In genomic region chr16:50802000-50802399, GRCh38 we compare ENCODE assay signal across 14 cellular contexts.
DNase-seq lines count a peak whose midpoint lies in the region; ATAC-seq and TF ChIP-seq lines count a peak whose summit lies in the region.
"Had no signal": no experiment of that assay in that cellular context is flagged by ENCODE, and none has a peak within 500 bp of the region (broad histone marks: within the 10 kb centered on the region; RNA-seq: fewer than 3 reads in every experiment).

No MANE protein-coding gene starts in this region.

- DNase-seq in natural killer cell (no peak), fibroblast of villous mesenchyme (ENCODE audit: low read depth) (peak; percentile 26), upper lobe of left lung (no peak), tibial artery (no peak)
- no peak for DNase-seq in natural killer cell treated with Interleukin-12 subunit alpha and Interleukin-12 subunit beta and Interleukin-15 and Interleukin-18, amount 100 ng/mL, for 72 hours (ENCODE audit: low spot score)
- no peak for DNase-seq in activated naive CD8-positive, alpha-beta T cell treated with anti-CD3 and anti-CD28 coated beads, Interleukin-2, amount 50 U/mL, for 24 hours
- no peak for DNase-seq in stimulated activated CD4-positive, alpha-beta T cell treated with anti-CD3 and anti-CD28 coated beads, Interleukin-12 subunit alpha, Interleukin-12 subunit beta, amount 100 ng/mL, for 4 hours
- DNase-seq: NCI-H345; SHP77; stimulated activated CD4-positive, alpha-beta T cell treated with anti-CD3 and anti-CD28 coated beads, Interleukin-1b, Interleukin-23, amount 100 ng/mL, for 48 hours had no signal

- no peaks in the 10 kb centered on the region for H3K9me3 Mint-ChIP-seq in natural killer cell
- H3K9me3 Mint-ChIP-seq in natural killer cell treated with Interleukin-12 subunit alpha and Interleukin-12 subunit beta and Interleukin-15 and Interleukin-18, amount 100 ng/mL, for 72 hours, result no peaks in the 10 kb centered on the region
- no peaks in the 10 kb centered on the region for H3K9me3 Mint-ChIP-seq in activated naive CD8-positive, alpha-beta T cell treated with anti-CD3 and anti-CD28 coated beads, Interleukin-2, amount 50 U/mL, for 24 hours
- H3K9me3 Mint-ChIP-seq: T-helper 1 cell treated with Interleukin-12 subunit alpha and Interleukin-12 subunit beta and Interleukin-4 antibody, amounts not matched to agents 30 μg/mL and 1 μg/mL, for 36 hours had no signal

- H3K36me3 Mint-ChIP-seq in natural killer cell, result peaks cover 4% of the 10 kb centered on the region
- H3K36me3 Mint-ChIP-seq in natural killer cell treated with Interleukin-12 subunit alpha and Interleukin-12 subunit beta and Interleukin-15 and Interleukin-18, amount 100 ng/mL, for 72 hours, result peaks cover 3% of the 10 kb centered on the region
- peaks cover 10% of the 10 kb centered on the region for H3K36me3 Mint-ChIP-seq in activated naive CD8-positive, alpha-beta T cell treated with anti-CD3 and anti-CD28 coated beads, Interleukin-2, amount 50 U/mL, for 24 hours (ENCODE audit: low read depth)

- no peaks in the 10 kb centered on the region for H3K9me3 ChIP-seq in upper lobe of left lung
- H3K9me3 ChIP-seq in tibial artery, result no peaks in the 10 kb centered on the region

- no peak for ATAC-seq in natural killer cell
- no peak for ATAC-seq in natural killer cell treated with Interleukin-12 subunit alpha and Interleukin-12 subunit beta and Interleukin-15 and Interleukin-18, amount 100 ng/mL, for 72 hours
- ATAC-seq in activated naive CD8-positive, alpha-beta T cell treated with anti-CD3 and anti-CD28 coated beads, Interleukin-2, amount 50 U/mL, for 24 hours, result no peak
- no peak for ATAC-seq in activated CD4-positive, CD25-positive, alpha-beta regulatory T cell treated with anti-CD3 and anti-CD28 coated beads, Interleukin-2, amount 50 U/mL, for 24 hours
- ATAC-seq in upper lobe of left lung (ENCODE audit: low FRiP score in 2 of 2), result no peak
- ATAC-seq: right cardiac atrium had no signal

- intact Hi-C loops in natural killer cell (cut with micrococcal nuclease), result loop anchor here (10.0 kb wide), 3 partner anchors 57 to 1397 kb away; partner anchors contain the start of genes CYLD and NKD1
- intact Hi-C loops in tibial artery (cut with DNase I; ENCODE audit: low total_unique reads), result no loop called here

- TF ChIP-seq CTCF in natural killer cell (IDR thresholded peaks at IDR 0.05) (no peak), fibroblast of villous mesenchyme (IDR thresholded peaks at IDR 0.05; ENCODE audit: insufficient read depth, low read depth, low read length) (no peak), upper lobe of left lung (IDR thresholded peaks at IDR 0.05) (no peak), tibial artery (IDR thresholded peaks at IDR 0.05) (no peak)

- no peak for TF ChIP-seq EP300 in upper lobe of left lung (IDR thresholded peaks at IDR 0.05)

- peaks cover 12 to 15% of the 10 kb centered on the region in 2 donors for H3K4me1 Mint-ChIP-seq in natural killer cell
- H3K4me1 Mint-ChIP-seq in natural killer cell treated with Interleukin-12 subunit alpha and Interleukin-12 subunit beta and Interleukin-15 and Interleukin-18, amount 100 ng/mL, for 72 hours (ENCODE audit: low read depth in 2 of 2), result peaks cover 9 to 16% of the 10 kb centered on the region in 2 donors
- peaks cover 7% of the 10 kb centered on the region for H3K4me1 Mint-ChIP-seq in activated naive CD8-positive, alpha-beta T cell treated with anti-CD3 and anti-CD28 coated beads, Interleukin-2, amount 50 U/mL, for 24 hours

- no peak overlapping the region for H3K27ac ChIP-seq in upper lobe of left lung
- no peak overlapping the region for H3K27ac ChIP-seq in tibial artery

- no peaks in the 10 kb centered on the region for H3K27me3 ChIP-seq in upper lobe of left lung
- no peaks in the 10 kb centered on the region for H3K27me3 ChIP-seq in tibial artery

- peaks cover 3 to 12% (median 9%) of the 10 kb centered on the region in 4 donors for H3K4me1 ChIP-seq in upper lobe of left lung
- H3K4me1 ChIP-seq in tibial artery, result peaks cover 0 to 7% (median 2%) of the 10 kb centered on the region in 4 donors

- 90 to 95% methylated on average over 6 of the region's 6 CpGs for WGBS in upper lobe of left lung, 2 donors

- H3K4me3 ChIP-seq in fibroblast of villous mesenchyme (ENCODE audit: low read depth, low read length) (no peak overlapping the region), upper lobe of left lung (no peak overlapping the region), tibial artery (no peak overlapping the region)

- no peaks in the 10 kb centered on the region for H3K27me3 Mint-ChIP-seq in natural killer cell (ENCODE audit: low read depth in 2 of 2)
- H3K27me3 Mint-ChIP-seq in natural killer cell treated with Interleukin-12 subunit alpha and Interleukin-12 subunit beta and Interleukin-15 and Interleukin-18, amount 100 ng/mL, for 72 hours, result no peaks in the 10 kb centered on the region
- H3K27me3 Mint-ChIP-seq in activated naive CD8-positive, alpha-beta T cell treated with anti-CD3 and anti-CD28 coated beads, Interleukin-2, amount 50 U/mL, for 24 hours, result no peaks in the 10 kb centered on the region
- H3K27me3 Mint-ChIP-seq: memory B cell had no signal

- H3K36me3 ChIP-seq in upper lobe of left lung (peaks cover 0 to 28% (median 4%) of the 10 kb centered on the region in 4 donors), tibial artery (peaks cover 7 to 24% (median 17%) of the 10 kb centered on the region in 3 donors)

- H3K27ac Mint-ChIP-seq in natural killer cell, result peak overlapping the region; percentile 6 to 14
- no peak overlapping the region for H3K27ac Mint-ChIP-seq in natural killer cell treated with Interleukin-12 subunit alpha and Interleukin-12 subunit beta and Interleukin-15 and Interleukin-18, amount 100 ng/mL, for 72 hours
- peak overlapping the region; percentile 48 for H3K27ac Mint-ChIP-seq in activated naive CD8-positive, alpha-beta T cell treated with anti-CD3 and anti-CD28 coated beads, Interleukin-2, amount 50 U/mL, for 24 hours
- H3K27ac Mint-ChIP-seq: memory B cell; T-helper 1 cell treated with Interleukin-12 subunit alpha and Interleukin-12 subunit beta and Interleukin-4 antibody, amounts not matched to agents 30 μg/mL and 1 μg/mL, for 36 hours had no signal

- H3K4me3 Mint-ChIP-seq in natural killer cell, result no peak overlapping the region
- no peak overlapping the region for H3K4me3 Mint-ChIP-seq in natural killer cell treated with Interleukin-12 subunit alpha and Interleukin-12 subunit beta and Interleukin-15 and Interleukin-18, amount 100 ng/mL, for 72 hours
- H3K4me3 Mint-ChIP-seq in activated naive CD8-positive, alpha-beta T cell treated with anti-CD3 and anti-CD28 coated beads, Interleukin-2, amount 50 U/mL, for 24 hours, result no peak overlapping the region
- H3K4me3 Mint-ChIP-seq: memory B cell; T-helper 1 cell treated with Interleukin-12 subunit alpha and Interleukin-12 subunit beta and Interleukin-4 antibody, amounts not matched to agents 30 μg/mL and 1 μg/mL, for 36 hours had no signal

- no peak for TF ChIP-seq POLR2A in upper lobe of left lung (IDR thresholded peaks at IDR 0.05)

Comparison
In these comparisons a context has a peak if more than half of its experiments do, and no peak if none do; other contexts are left out.
1. H3K27ac Mint-ChIP-seq: peak in natural killer cell (2 of 2) and activated naive CD8-positive, alpha-beta T cell treated with anti-CD3 and anti-CD28 coated beads, Interleukin-2, amount 50 U/mL, for 24 hours (single experiment); none in natural killer cell treated with Interleukin-12 subunit alpha and Interleukin-12 subunit beta and Interleukin-15 and Interleukin-18, amount 100 ng/mL, for 72 hours (0 of 2).